In the genomic region with DNA sequence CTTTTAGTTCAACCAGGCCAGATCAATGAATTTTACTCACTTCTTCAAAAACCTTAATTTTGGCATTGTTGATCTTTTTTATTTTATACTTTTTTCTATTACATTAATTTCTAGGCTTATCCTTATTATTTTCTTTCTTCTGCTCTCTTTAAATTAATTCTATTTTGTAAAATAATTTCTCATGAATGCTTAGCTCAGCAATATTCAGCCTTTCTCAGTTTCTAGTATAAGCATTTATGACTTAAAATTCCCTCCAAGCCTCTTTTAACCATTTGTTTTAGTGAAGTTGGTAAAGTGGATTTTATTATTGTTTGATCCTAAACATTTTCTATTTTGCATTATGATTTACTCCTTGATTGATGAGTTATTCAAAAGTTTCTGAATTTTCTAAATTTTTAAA, we compare ENCODE assay signal across 2 cellular contexts.
TF ChIP-seq lines count a peak whose summit lies in the region.

No MANE protein-coding gene starts in this region.

TF ChIP-seq in HepG2, 621 proteins besides CTCF, POLR2A, EP300 and RAD21:
- TF ChIP-seq ZNF143 (CRISPR knock-in tag; IDR thresholded peaks at IDR 0.05) (no peak), RXRA (CRISPR knock-in tag; IDR thresholded peaks at IDR 0.05) (no peak), MAFF (IDR thresholded peaks at IDR 0.05; ENCODE audit: low read depth, low read length) (peak; percentile 86), BRF2 (CRISPR knock-in tag; IDR thresholded peaks at IDR 0.05) (no peak), E2F1 (CRISPR knock-in tag; IDR thresholded peaks at IDR 0.05) (no peak), ZNF558 (CRISPR knock-in tag; IDR thresholded peaks at IDR 0.05; ENCODE audit: borderline replicate concordance) (no peak), ZNF329 (CRISPR knock-in tag; IDR thresholded peaks at IDR 0.05; ENCODE audit: low read depth) (no peak), TEAD3 (CRISPR knock-in tag; optimal IDR thresholded peaks at IDR 0.05; ENCODE audit: borderline replicate concordance) (no peak), HNF1A (IDR thresholded peaks at IDR 0.05; ENCODE audit: low read depth) (no peak), HNF1A (CRISPR knock-in tag; IDR thresholded peaks at IDR 0.05; ENCODE audit: borderline replicate concordance) (no peak), PHF20 (CRISPR knock-in tag; IDR thresholded peaks at IDR 0.05) (no peak), MAFK (conservative IDR thresholded peaks at IDR 0.05 in 1 of 2, IDR thresholded peaks at IDR 0.05 in 1 of 2; ENCODE audit: low read length in 2 of 2) (peak; percentile 77 to 96), CBX1 (IDR thresholded peaks at IDR 0.05; ENCODE audit: low read depth) (no peak), ZNF136 (CRISPR knock-in tag; IDR thresholded peaks at IDR 0.05; ENCODE audit: low read depth) (no peak)
- TF ChIP-seq, protein P1, sequence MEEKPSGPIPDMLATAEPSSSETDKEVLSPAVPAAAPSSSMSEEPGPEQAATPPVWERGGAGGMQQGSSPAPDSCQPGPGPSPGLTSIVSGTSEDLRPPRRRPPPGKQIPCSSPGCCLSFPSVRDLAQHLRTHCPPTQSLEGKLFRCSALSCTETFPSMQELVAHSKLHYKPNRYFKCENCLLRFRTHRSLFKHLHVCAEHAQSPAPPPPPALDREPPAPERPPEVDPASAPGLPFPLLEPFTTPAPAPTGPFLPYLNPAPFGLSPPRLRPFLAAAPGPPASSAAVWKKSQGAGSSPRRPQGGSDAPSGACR (CRISPR knock-in tag; IDR thresholded peaks at IDR 0.05), result no peak

TF ChIP-seq in K562, 482 proteins besides CTCF, POLR2A, EP300 and RAD21:
- TF ChIP-seq HSF4 (CRISPR knock-in tag; IDR thresholded peaks at IDR 0.05; ENCODE audit: borderline replicate concordance) (no peak), ZNF316 (IDR thresholded peaks at IDR 0.05) (peak; percentile 92), MAFG (tag; conservative IDR thresholded peaks at IDR 0.05) (peak; percentile 72), MAFK (IDR thresholded peaks at IDR 0.05; ENCODE audit: low read length) (peak; percentile 89), HCFC1 (IDR thresholded peaks at IDR 0.05; ENCODE audit: low read depth, low read length) (no peak), SMARCE1 (IDR thresholded peaks at IDR 0.05) (no peak), MAFF (IDR thresholded peaks at IDR 0.05; ENCODE audit: low read length) (peak; percentile 84), ATF2 (CRISPR knock-in tag; IDR thresholded peaks at IDR 0.05) (no peak), C11orf30 (IDR thresholded peaks at IDR 0.05; ENCODE audit: low read depth) (peak; percentile 82)
- TF ChIP-seq, protein P2, sequence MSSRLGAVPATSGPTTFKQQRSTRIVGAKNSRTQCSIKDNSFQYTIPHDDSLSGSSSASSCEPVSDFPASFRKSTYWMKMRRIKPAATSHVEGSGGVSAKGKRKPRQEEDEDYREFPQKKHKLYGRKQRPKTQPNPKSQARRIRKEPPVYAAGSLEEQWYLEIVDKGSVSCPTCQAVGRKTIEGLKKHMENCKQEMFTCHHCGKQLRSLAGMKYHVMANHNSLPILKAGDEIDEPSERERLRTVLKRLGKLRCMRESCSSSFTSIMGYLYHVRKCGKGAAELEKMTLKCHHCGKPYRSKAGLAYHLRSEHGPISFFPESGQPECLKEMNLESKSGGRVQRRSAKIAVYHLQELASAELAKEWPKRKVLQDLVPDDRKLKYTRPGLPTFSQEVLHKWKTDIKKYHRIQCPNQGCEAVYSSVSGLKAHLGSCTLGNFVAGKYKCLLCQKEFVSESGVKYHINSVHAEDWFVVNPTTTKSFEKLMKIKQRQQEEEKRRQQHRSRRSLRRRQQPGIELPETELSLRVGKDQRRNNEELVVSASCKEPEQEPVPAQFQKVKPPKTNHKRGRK (tag; IDR thresholded peaks at IDR 0.05), result peak; percentile 8; the same call in 1 of the 2 replicates
